ENCODE assay signal across 8 cellular contexts in the genomic region with DNA sequence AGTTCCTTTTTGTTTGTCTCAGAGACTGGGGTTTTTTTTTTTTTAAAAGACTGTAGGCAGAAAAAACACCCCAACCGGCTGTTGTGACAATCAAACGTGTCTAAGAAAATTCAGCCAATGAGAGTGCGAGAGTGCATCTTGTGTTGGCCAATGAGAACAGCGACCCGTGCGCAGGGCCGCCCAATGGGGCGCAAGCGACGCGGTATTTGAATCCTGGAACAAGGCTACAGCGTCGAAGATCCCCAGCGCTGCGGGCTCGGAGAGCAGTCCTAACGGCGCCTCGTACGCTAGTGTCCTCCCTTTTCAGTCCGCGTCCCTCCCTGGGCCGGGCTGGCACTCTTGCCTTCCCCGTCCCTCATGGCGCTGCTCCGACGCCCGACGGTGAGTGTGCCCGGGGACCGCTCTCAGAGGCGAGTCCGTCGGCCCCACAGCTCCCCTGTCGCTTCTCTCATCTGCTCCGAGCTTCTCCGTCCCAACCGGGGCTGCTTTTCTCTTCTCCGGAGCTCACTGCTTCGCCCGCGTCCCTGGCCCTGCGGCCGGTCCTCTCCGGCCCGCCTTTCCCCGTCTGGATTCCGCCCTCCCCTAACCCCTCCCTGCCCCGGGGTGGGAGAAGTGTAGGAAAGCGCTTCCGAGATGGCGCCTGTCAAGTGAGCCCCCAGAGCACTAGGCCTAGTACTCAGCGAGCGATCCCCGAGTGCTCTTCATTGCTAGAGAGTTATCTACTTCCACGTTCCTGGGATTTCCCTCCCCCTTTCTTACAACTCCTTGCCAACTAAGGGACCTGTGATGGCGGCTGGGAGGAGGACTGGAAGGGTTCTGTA.
DNase-seq lines count a peak whose midpoint lies in the region; ATAC-seq, FAIRE-seq and TF ChIP-seq lines count a peak whose summit lies in the region.

CCNB2 (plus strand) TSS at position 235 of the 821 bp plus-strand sequence; CDS start at position 358, 123 bp downstream.

- H3K27ac Mint-ChIP-seq in central memory CD8-positive, alpha-beta T cell (ENCODE audit: low read depth), result peak within 1 kb of the TSS; percentile 98

- H3K36me3 Mint-ChIP-seq in central memory CD8-positive, alpha-beta T cell (ENCODE audit: insufficient read depth), result peaks cover 7% of the 10 kb centered on the region

- no peaks in the 10 kb centered on the region for H3K27me3 Mint-ChIP-seq in central memory CD8-positive, alpha-beta T cell

- no peaks in the 10 kb centered on the region for H3K9me3 Mint-ChIP-seq in central memory CD8-positive, alpha-beta T cell

- peak; percentile 90 for TF ChIP-seq POLR2A in GM19099 (IDR thresholded peaks at IDR 0.05; ENCODE audit: extremely low read depth, insufficient read length, low read depth)

- H3K4me1 Mint-ChIP-seq in central memory CD8-positive, alpha-beta T cell, result peaks cover 15% of the 10 kb centered on the region

- peak; percentile 94 for ATAC-seq in HG03378 (IDR thresholded peaks at IDR 0.05; ENCODE audit: unreplicated experiment)
- peak; percentile 100 for ATAC-seq in central memory CD8-positive, alpha-beta T cell (replicated peaks; ENCODE audit: extremely low read depth, poor library complexity, severe bottlenecking)

- FAIRE-seq in islet of Langerhans (lab: Jason Lieb, UNC), result peak; percentile 96

- peak; percentile 94 to 97 for DNase-seq in AML-193 (lab: John Stamatoyannopoulos, UW)
- peak; percentile 93 for DNase-seq in NCI-H446 treated with DMSO at 0.1 percent for 48 hours (lab: John Stamatoyannopoulos, UW)
- DNase-seq in activated CD4-positive, CD25-positive, alpha-beta regulatory T cell treated with anti-CD3 and anti-CD28 coated beads, Interleukin-2, amount 50 U/mL, for 16 hours (ENCODE audit: low read depth, low spot score), result peak; percentile 72
- DNase-seq in central memory CD8-positive, alpha-beta T cell (ENCODE audit: low spot score in 2 of 2), result peak; percentile 68 to 79
- DNase-seq in stimulated activated CD4-positive, alpha-beta T cell treated with anti-CD3 and anti-CD28 coated beads, Interleukin-12 subunit alpha, Interleukin-12 subunit beta, amount 100 ng/mL, for 48 hours (ENCODE audit: low read depth in 2 of 3, low spot score in 1 of 3), result peak; percentile 70 to 74 (median 72)

- H3K4me3 Mint-ChIP-seq in central memory CD8-positive, alpha-beta T cell, result peak within 1 kb of the TSS; percentile 92

Comparison
In these comparisons a context has a peak if more than half of its experiments do, and no peak if none do; other contexts are left out.
1. Peak in every context shown above with its lines: DNase-seq and ATAC-seq.